Comparison of ENCODE assay signal across 17 cellular contexts in genomic region chr3:111809196-111809595, GRCh38. TPM values are rescaled to one million over a fixed set of nuclear protein-coding genes. Genes with fewer than 3 reads are reported as not detected.
DNase-seq lines count a peak whose midpoint lies in the region; ATAC-seq and TF ChIP-seq lines count a peak whose summit lies in the region.
"Had no signal": no experiment of that assay in that cellular context is flagged by ENCODE, and none has a peak within 500 bp of the region (broad histone marks: within the 10 kb centered on the region; RNA-seq: fewer than 3 reads in every experiment).

No MANE protein-coding gene starts in this region.

- no peaks in the 10 kb centered on the region for H3K36me3 ChIP-seq in ascending aorta

- no peak overlapping the region for H3K27ac Mint-ChIP-seq in naive thymus-derived CD8-positive, alpha-beta T cell
- H3K27ac Mint-ChIP-seq: activated CD4-positive, alpha-beta T cell treated with anti-CD3 and anti-CD28 coated beads, Interleukin-2, amount 10 ng/mL, durations not matched to agents 24 days and 14 days; activated T-cell treated with anti-CD3 and anti-CD28 coated beads, Interleukin-2, amount 50 U/mL, for 72 hours; brain; CD14-positive monocyte had no signal

- no peaks in the 10 kb centered on the region for H3K4me1 Mint-ChIP-seq in naive thymus-derived CD8-positive, alpha-beta T cell
- H3K4me1 Mint-ChIP-seq: activated CD4-positive, alpha-beta T cell treated with anti-CD3 and anti-CD28 coated beads, Interleukin-2, amount 10 ng/mL, durations not matched to agents 24 days and 14 days; CD14-positive monocyte had no signal

- no peak for ATAC-seq in naive thymus-derived CD8-positive, alpha-beta T cell
- ATAC-seq: activated T-cell treated with anti-CD3 and anti-CD28 coated beads, Interleukin-2, amount 50 U/mL, for 72 hours had no signal

- H3K27ac ChIP-seq in ascending aorta (peak overlapping the region; percentile 6 to 52), caudate nucleus (ENCODE audit: low read depth, low read length) (no peak overlapping the region)

- H3K4me3 ChIP-seq in ascending aorta = no peak overlapping the region
- H3K4me3 ChIP-seq: lung had no signal

- no peaks in the 10 kb centered on the region for H3K27me3 ChIP-seq in ascending aorta

- peaks cover 0 to 9% of the 10 kb centered on the region in 2 donors for H3K4me1 ChIP-seq in ascending aorta

- POLR2A ChIA-PET in naive thymus-derived CD8-positive, alpha-beta T cell (lab: Charles Lee) = no interaction called here

- peak; percentile 25 for DNase-seq in ELR (ENCODE audit: low read depth)
- DNase-seq in ascending aorta (ENCODE audit: low spot score in 2 of 2) = no peak
- peak; percentile 92 for DNase-seq in iris pigment epithelial cell (ENCODE audit: low read depth)
- DNase-seq in smooth muscle cell of the brain vasculature (ENCODE audit: low read depth, low spot score) = peak; percentile 82
- DNase-seq in caudate nucleus (lab: John Stamatoyannopoulos, UW) = no peak
- no peak for DNase-seq in activated CD4-positive, alpha-beta T cell treated with anti-CD3 and anti-CD28 coated beads for 4 hours
- no peak for DNase-seq in naive thymus-derived CD8-positive, alpha-beta T cell
- DNase-seq in CD1c-positive myeloid dendritic cell (ENCODE audit: extremely low spot score) = no peak
- DNase-seq: activated T-cell treated with anti-CD3 and anti-CD28 coated beads, Interleukin-2, amount 50 U/mL, for 72 hours; hypothalamus; NCI-H2171 treated with DMSO at 0.1 percent for 48 hours; occipital lobe; OCI-M1 had no signal

- no peaks in the 10 kb centered on the region for H3K9me3 ChIP-seq in ascending aorta

- TF ChIP-seq CTCF in ascending aorta (IDR thresholded peaks at IDR 0.05) = no peak

- no peaks in the 10 kb centered on the region for H3K9me3 Mint-ChIP-seq in naive thymus-derived CD8-positive, alpha-beta T cell
- H3K9me3 Mint-ChIP-seq: activated CD4-positive, alpha-beta T cell treated with anti-CD3 and anti-CD28 coated beads, Interleukin-2, amount 10 ng/mL, durations not matched to agents 24 days and 14 days; activated T-cell treated with anti-CD3 and anti-CD28 coated beads, Interleukin-2, amount 50 U/mL, for 72 hours had no signal

- H3K4me3 Mint-ChIP-seq in naive thymus-derived CD8-positive, alpha-beta T cell = no peak overlapping the region
- H3K4me3 Mint-ChIP-seq: activated CD4-positive, alpha-beta T cell treated with anti-CD3 and anti-CD28 coated beads, Interleukin-2, amount 10 ng/mL, durations not matched to agents 24 days and 14 days; activated T-cell treated with anti-CD3 and anti-CD28 coated beads, Interleukin-2, amount 50 U/mL, for 72 hours; brain; CD14-positive monocyte had no signal

- no peaks in the 10 kb centered on the region for H3K27me3 Mint-ChIP-seq in naive thymus-derived CD8-positive, alpha-beta T cell
- H3K27me3 Mint-ChIP-seq: brain had no signal

- intact Hi-C loops in ascending aorta (cut with DNase I) = no loop called here

- H3K36me3 Mint-ChIP-seq in naive thymus-derived CD8-positive, alpha-beta T cell = no peaks in the 10 kb centered on the region
- H3K36me3 Mint-ChIP-seq: brain, CD14-positive monocyte had no signal

RNA-seq across cellular contexts. Expression of gene PHLDB2, which starts 49.9 kb away (rescaled TPM):
- 58.6 TPM for total RNA-seq in ascending aorta
- 1 to 10 TPM; 2.1 to 3.0 TPM for total RNA-seq in naive thymus-derived CD8-positive, alpha-beta T cell
- 1 to 10 TPM in 1 of 3 donors, under 1 TPM in 2; 0.46 to 4.6 (median 0.53) TPM for polyA plus RNA-seq in naive thymus-derived CD8-positive, alpha-beta T cell

Comparison
In these comparisons a context has a peak if more than half of its experiments do, and no peak if none do; other contexts are left out.
1. DNase-seq: peak in ELR (single experiment), iris pigment epithelial cell (single experiment) and smooth muscle cell of the brain vasculature (single experiment); none in ascending aorta (0 of 2), caudate nucleus (0 of 61), activated CD4-positive, alpha-beta T cell treated with anti-CD3 and anti-CD28 coated beads for 4 hours (0 of 2), naive thymus-derived CD8-positive, alpha-beta T cell (0 of 10) and CD1c-positive myeloid dendritic cell (single experiment).
2. RNA of gene PHLDB2, which starts 49.9 kb away (total RNA-seq): 58.6 TPM in ascending aorta (single experiment); 2.1 to 3.0 TPM in naive thymus-derived CD8-positive, alpha-beta T cell; every median in the first group is over 10 times any median in the second.